In genomic region chr5:177412603-177413233, GRCh38 we compare ENCODE assay signal across 10 cellular contexts. TPM values are rescaled to one million over a fixed set of nuclear protein-coding genes. Genes with fewer than 3 reads are reported as not detected.
DNase-seq lines count a peak whose midpoint lies in the region; ATAC-seq, FAIRE-seq and TF ChIP-seq lines count a peak whose summit lies in the region.
"Had no signal": no experiment of that assay in that cellular context is flagged by ENCODE, and none has a peak within 500 bp of the region (broad histone marks: within the 10 kb centered on the region; RNA-seq: fewer than 3 reads in every experiment).

No MANE protein-coding gene starts in this region.

- H3K4me3 ChIP-seq in duodenal mucosa (ENCODE audit: low read depth in 1 of 2, low read length in 2 of 2): peak overlapping the region; percentile 55 to 61

- H3K4me1 ChIP-seq in duodenal mucosa (ENCODE audit: control insufficient read depth in 1 of 2, insufficient read depth in 2 of 2, low read length in 2 of 2): peaks cover 15 to 17% of the 10 kb centered on the region in 2 donors

- H3K27me3 ChIP-seq in duodenal mucosa (ENCODE audit: control insufficient read depth in 1 of 2, insufficient read depth in 2 of 2, low read length in 2 of 2): no peaks in the 10 kb centered on the region

- TF ChIP-seq POLR2A in GM12891 (IDR thresholded peaks at IDR 0.05; ENCODE audit: low read depth, low read length): no peak

- ATAC-seq in GM19438 (IDR thresholded peaks at IDR 0.05; ENCODE audit: low read depth, unreplicated experiment) (peak; percentile 73), HG03103 (IDR thresholded peaks at IDR 0.05; ENCODE audit: low read depth, unreplicated experiment) (peak; percentile 65), HG02981 (IDR thresholded peaks at IDR 0.05; ENCODE audit: unreplicated experiment) (no peak)

- peak; percentile 93 for FAIRE-seq in GM12891 (lab: Jason Lieb, UNC)

- H3K36me3 ChIP-seq in duodenal mucosa (ENCODE audit: control insufficient read depth in 1 of 2, insufficient read depth in 2 of 2, low read length in 2 of 2): no peaks in the 10 kb centered on the region

- no peaks in the 10 kb centered on the region for H3K9me3 ChIP-seq in duodenal mucosa (ENCODE audit: control insufficient read depth in 1 of 2, low read length in 2 of 2)

- DNase-seq in GM12891 (ENCODE audit: insufficient read length, low spot score): no peak
- no peak for DNase-seq in mucosa of gallbladder (ENCODE audit: low spot score)
- DNase-seq in DMS 273 treated with DMSO at 0.1 percent for 48 hours (lab: John Stamatoyannopoulos, UW): no peak
- no peak for DNase-seq in HK-2 (ENCODE audit: unreplicated experiment)
- DNase-seq: activated CD8-positive, alpha-beta memory T cell treated with anti-CD3 and anti-CD28 coated beads for 24 hours; cortex of kidney had no signal

- H3K27ac ChIP-seq in duodenal mucosa (ENCODE audit: low read depth, low read length): peak overlapping the region; percentile 24

- H3K9ac ChIP-seq in duodenal mucosa (ENCODE audit: low read depth in 1 of 2, low read length in 2 of 2): peak overlapping the region; percentile 10 to 48

TF ChIP-seq in GM12891, 5 proteins besides CTCF, POLR2A, EP300 and RAD21:
- TF ChIP-seq SPI1 (IDR thresholded peaks at IDR 0.05; ENCODE audit: low read depth, low read length) (peak; percentile 65), TAF1 (IDR thresholded peaks at IDR 0.05; ENCODE audit: low read depth, low read length) (no peak), POLR2AphosphoS5 (IDR thresholded peaks at IDR 0.05; ENCODE audit: low read depth, low read length) (no peak), POU2F2 (IDR thresholded peaks at IDR 0.05; ENCODE audit: low read depth, low read length) (no peak), PAX5 (IDR thresholded peaks at IDR 0.05; ENCODE audit: insufficient read depth, low read length, severe bottlenecking) (no peak)

RNA-seq across cellular contexts. Expression of gene F12, which starts 3.4 kb away (rescaled TPM):
- polyA plus RNA-seq in GM12891 (2012; ENCODE audit: low read depth, missing spikeins): 4.7 TPM
- total RNA-seq in mucosa of gallbladder: 15.3 TPM

RNA-seq across cellular contexts. Expression of gene PFN3, which starts 12.3 kb away (rescaled TPM):
- not detected for polyA plus RNA-seq in GM12891 (2012; ENCODE audit: low read depth, missing spikeins)
- not detected for total RNA-seq in mucosa of gallbladder

RNA-seq across cellular contexts. Expression of gene GRK6, which starts 13.8 kb away (rescaled TPM):
- polyA plus RNA-seq in GM12891 (2012; ENCODE audit: low read depth, missing spikeins): 42.8 TPM
- 39.5 TPM for total RNA-seq in mucosa of gallbladder

RNA-seq across cellular contexts. Expression of gene SLC34A1, which starts 28.5 kb away (rescaled TPM):
- 0.13 TPM for polyA plus RNA-seq in GM12891 (2012; ENCODE audit: low read depth, missing spikeins)
- 0.06 TPM for total RNA-seq in mucosa of gallbladder

RNA-seq across cellular contexts. Expression of gene PRR7, which starts 33.9 kb away (rescaled TPM):
- 8.4 TPM for polyA plus RNA-seq in GM12891 (2012; ENCODE audit: low read depth, missing spikeins)
- 7.8 TPM for total RNA-seq in mucosa of gallbladder
